ENCODE assay signal across 8 cellular contexts in the genomic region with DNA sequence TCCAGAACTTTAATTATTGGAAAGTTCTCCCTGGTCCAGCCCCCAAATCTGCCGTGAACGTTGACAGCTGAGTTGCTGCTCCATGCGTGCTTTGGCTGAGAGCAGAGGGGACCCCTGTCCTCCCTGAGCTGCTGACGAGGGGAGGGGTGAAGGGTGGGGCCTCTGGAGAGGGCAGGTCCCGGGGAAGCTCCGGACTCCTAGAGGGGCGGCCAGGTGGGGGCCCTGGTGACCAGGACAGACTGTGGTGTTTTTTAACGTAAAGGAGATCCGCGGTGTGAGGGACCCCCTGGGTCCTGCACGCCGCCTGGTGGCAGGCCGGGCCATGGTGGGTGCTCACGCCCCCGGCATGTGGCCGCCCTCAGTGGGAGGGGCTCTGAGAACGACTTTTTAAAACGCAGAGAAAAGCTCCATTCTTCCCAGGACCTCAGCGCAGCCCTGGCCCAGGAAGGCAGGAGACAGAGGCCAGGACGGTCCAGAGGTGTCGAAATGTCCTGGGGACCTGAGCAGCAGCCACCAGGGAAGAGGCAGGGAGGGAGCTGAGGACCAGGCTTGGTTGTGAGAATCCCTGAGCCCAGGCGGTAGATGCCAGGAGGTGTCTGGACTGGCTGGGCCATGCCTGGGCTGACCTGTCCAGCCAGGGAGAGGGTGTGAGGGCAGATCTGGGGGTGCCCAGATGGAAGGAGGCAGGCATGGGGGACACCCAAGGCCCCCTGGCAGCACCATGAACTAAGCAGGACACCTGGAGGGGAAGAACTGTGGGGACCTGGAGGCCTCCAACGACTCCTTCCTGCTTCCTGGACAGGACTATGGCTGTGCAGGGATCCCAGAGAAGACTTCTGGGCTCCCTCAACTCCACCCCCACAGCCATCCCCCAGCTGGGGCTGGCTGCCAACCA. TPM values are rescaled to one million over a fixed set of nuclear protein-coding genes. Genes with fewer than 3 reads are reported as not detected.
DNase-seq lines count a peak whose midpoint lies in the region; ATAC-seq, FAIRE-seq and TF ChIP-seq lines count a peak whose summit lies in the region.

A gene (plus strand): TSS at position 410 of the 895 bp plus-strand sequence. CDS start 397 bp downstream, at position 807.

- H3K9me2 ChIP-seq in PC-9 (ENCODE audit: insufficient read depth) = no peaks in the 10 kb centered on the region

- peak within 1 kb of the TSS; percentile 85 for H3K27ac Mint-ChIP-seq in central memory CD8-positive, alpha-beta T cell (ENCODE audit: low read depth)

- H3K4me1 Mint-ChIP-seq in central memory CD8-positive, alpha-beta T cell = peaks cover 26% of the 10 kb centered on the region

- no peak within 1 kb of the TSS for H3K27ac ChIP-seq in PC-9
- H3K27ac ChIP-seq in left lung = peak within 1 kb of the TSS; percentile 15 to 62
- H3K27ac ChIP-seq in uterus = no peak within 1 kb of the TSS

- TF ChIP-seq POLR2A in uterus (IDR thresholded peaks at IDR 0.05) = no peak

- H3K9me3 Mint-ChIP-seq in central memory CD8-positive, alpha-beta T cell = no peaks in the 10 kb centered on the region

- peaks cover 40% of the 10 kb centered on the region for H3K4me1 ChIP-seq in PC-9 (replicated peaks; ENCODE audit: insufficient read depth)
- peaks cover 30 to 58% of the 10 kb centered on the region in 2 donors for H3K4me1 ChIP-seq in left lung
- H3K4me1 ChIP-seq in uterus = peaks cover 3 to 31% of the 10 kb centered on the region in 2 donors

- POLR2A ChIA-PET in BJ (lab: Charles Lee) (interaction anchor here (0.5 kb wide), 1 partner anchor 53 kb away, joined by 15 read pairs; no protein-coding TSS in a partner anchor), PC-9 (lab: Charles Lee; ENCODE audit: unreplicated experiment) (no interaction called here)

- peak; percentile 16 for ATAC-seq in central memory CD8-positive, alpha-beta T cell (replicated peaks; ENCODE audit: extremely low read depth, poor library complexity, severe bottlenecking)
- ATAC-seq in left lung = no peak

- H3K27me3 Mint-ChIP-seq in central memory CD8-positive, alpha-beta T cell = peaks cover 27% of the 10 kb centered on the region

- H3K36me3 Mint-ChIP-seq in central memory CD8-positive, alpha-beta T cell (ENCODE audit: insufficient read depth) = peaks cover 14% of the 10 kb centered on the region

- no peaks in the 10 kb centered on the region for H3K27me3 ChIP-seq in BJ (ENCODE audit: control insufficient read depth, insufficient read depth, low read length)
- no peaks in the 10 kb centered on the region for H3K27me3 ChIP-seq in PC-9 (ENCODE audit: insufficient read depth, low read depth)
- peaks cover 0 to 61% of the 10 kb centered on the region in 2 donors for H3K27me3 ChIP-seq in left lung
- H3K27me3 ChIP-seq in uterus = peaks cover 0 to 5% of the 10 kb centered on the region in 2 donors

- no peaks in the 10 kb centered on the region for H4K20me1 ChIP-seq in PC-9 (ENCODE audit: insufficient read depth)

- BruUV-seq in PC-9 (replicated peaks; lab: Mats Ljungman, UMichigan) = no TSS peak

- CTCF ChIA-PET in BJ (lab: Yijun Ruan, JAX) (interaction anchor here (0.6 to 2.0 kb wide), 6 partner anchors 9 to 165 kb away, joined by 3 to 6 read pairs (median 4); a partner anchor contains a TSS), PC-9 (lab: Charles Lee) (no interaction called here)

- H3K4me3 ChIP-seq in BJ (ENCODE audit: low read depth, low read length) = peak within 1 kb of the TSS; percentile 38
- no peak within 1 kb of the TSS; the same call in 1 of the 2 replicates for H3K4me3 ChIP-seq in PC-9
- peak within 1 kb of the TSS; percentile 10 to 23 for H3K4me3 ChIP-seq in left lung
- H3K4me3 ChIP-seq in uterus = peak within 1 kb of the TSS; percentile 15 to 26

- H3F3A ChIP-seq in PC-9 (ENCODE audit: insufficient read depth, low read depth) = peaks cover 27% of the 10 kb centered on the region; the same call in 1 of the 2 replicates

- DNase-seq in BJ (ENCODE audit: low read depth) (no peak), GM19239 (ENCODE audit: insufficient read length, low spot score) (peak; percentile 59), PC-9 (no peak), left lung (peak; percentile 46 to 75), uterus (no peak), NCI-H774 (lab: John Stamatoyannopoulos, UW) (no peak), NCI-H187 treated with DMSO at 0.1 percent for 48 hours (lab: John Stamatoyannopoulos, UW) (no peak)
- no peak for DNase-seq in central memory CD8-positive, alpha-beta T cell (ENCODE audit: low spot score in 2 of 2)

- peak within 1 kb of the TSS; percentile 79 for H3K4me3 Mint-ChIP-seq in central memory CD8-positive, alpha-beta T cell

- H2AFZ ChIP-seq in PC-9 = no peak within 1 kb of the TSS

- H3K9me3 ChIP-seq in PC-9 (ENCODE audit: insufficient read depth, low read depth) (no peaks in the 10 kb centered on the region), left lung (no peaks in the 10 kb centered on the region), uterus (no peaks in the 10 kb centered on the region)

- TF ChIP-seq CTCF in BJ (IDR thresholded peaks at IDR 0.05; ENCODE audit: insufficient read depth, low read depth, low read length) = peak; percentile 77
- TF ChIP-seq CTCF in PC-9 (conservative IDR thresholded peaks at IDR 0.05) = no peak
- peak; percentile 14 to 21 for TF ChIP-seq CTCF in left lung (IDR thresholded peaks at IDR 0.05)
- peak in 3 of 4 experiments; percentile 18 to 46 (median 27) for TF ChIP-seq CTCF in uterus (IDR thresholded peaks at IDR 0.05)

- H3K36me3 ChIP-seq in BJ (ENCODE audit: control insufficient read depth, insufficient read depth, low read length) (no peaks in the 10 kb centered on the region), PC-9 (ENCODE audit: low read depth) (no peaks in the 10 kb centered on the region), left lung (peaks cover 0 to under 1% of the 10 kb centered on the region in 2 donors), uterus (no peaks in the 10 kb centered on the region)

- intact Hi-C loops in PC-9 (cut with micrococcal nuclease; ENCODE audit: unreplicated experiment) = loop anchor here (5.0 kb wide), 1 partner anchor 104 kb away; no protein-coding TSS in a partner anchor
- intact Hi-C loops in left lung (cut with DNase I) = no loop called here
- intact Hi-C loops in uterus (cut with DNase I; ENCODE audit: low total_unique reads) = no loop called here

- FAIRE-seq in GM19239 (lab: Jason Lieb, UNC) = peak; percentile 72

- no peaks in the 10 kb centered on the region for H3K79me2 ChIP-seq in PC-9 (ENCODE audit: low read depth)

- peak within 1 kb of the TSS; percentile 72 for H3K4me2 ChIP-seq in PC-9

RNA-seq across cellular contexts. Expression of the gene that starts here (rescaled TPM):
- polyA plus RNA-seq in BJ (2011; rRNA removed) = 4.6 and 7.2 TPM in 2 replicates
- polyA minus RNA-seq in BJ (2011; rRNA and poly(A)+ RNA removed) = 4.1 and 5.6 TPM in 2 replicates
- total RNA-seq in PC-9 (2021) (34.3 and 45.2 TPM in 2 replicates), left lung (1 to 10 TPM; 3.5 to 3.9 TPM), uterus (1 to 10 TPM in 3 of 4 donors, under 1 TPM in 1; 0.77 to 6.2 (median 5.4) TPM)

Comparison
In these comparisons a context has a peak if more than half of its experiments do, and no peak if none do; other contexts are left out.
1. DNase-seq: peak in GM19239 (single experiment) and left lung (2 of 2); none in BJ (single experiment), PC-9 (0 of 2), central memory CD8-positive, alpha-beta T cell (0 of 2), uterus (0 of 2), NCI-H774 (single experiment) and NCI-H187 treated with DMSO at 0.1 percent for 48 hours (single experiment).
2. H3K27ac ChIP-seq: peak in left lung (2 of 2); none in PC-9 (single experiment) and uterus (0 of 2).